In the genomic region with DNA sequence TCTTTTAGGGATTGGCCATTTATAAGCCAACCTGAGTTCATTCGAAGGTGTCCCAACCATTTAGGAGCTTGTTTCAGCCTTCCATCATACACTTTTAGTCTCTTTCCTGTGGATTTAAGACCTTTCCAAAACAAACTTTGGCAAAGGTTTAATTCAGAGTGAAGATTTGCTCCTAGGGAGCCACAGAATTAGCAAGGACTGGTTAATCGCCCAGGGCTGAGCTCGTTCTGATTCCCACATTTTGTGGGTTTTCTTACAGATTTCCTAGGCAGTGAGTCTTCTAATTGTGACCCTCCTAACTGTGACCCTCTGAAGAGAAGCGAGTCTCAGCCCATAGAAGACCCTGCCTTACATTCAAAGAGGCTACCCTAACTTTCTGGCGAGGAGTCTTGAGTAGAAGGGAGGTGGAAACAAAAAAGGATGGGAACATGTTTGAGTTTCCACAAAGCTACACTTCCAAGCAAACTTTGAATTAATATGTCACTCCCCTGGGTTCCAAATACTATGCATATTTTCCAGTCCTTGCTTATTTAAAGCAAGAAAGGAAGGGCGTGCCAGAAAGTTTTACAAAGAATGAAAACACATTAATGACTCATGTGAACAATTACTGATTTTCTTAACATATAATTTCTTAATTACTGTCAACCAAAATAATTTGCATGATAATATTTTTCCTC, we compare ENCODE assay signal across 11 cellular contexts.
A peak's percentile ranks its signal among the peaks of the same experiment; 100 is the strongest.
DNase-seq lines count a peak whose midpoint lies in the region; ATAC-seq and TF ChIP-seq lines count a peak whose summit lies in the region.
"Had no signal": no experiment of that assay in that cellular context is flagged by ENCODE, and none has a peak within 500 bp of the region (broad histone marks: within the 10 kb centered on the region; RNA-seq: fewer than 3 reads in every experiment).

No MANE protein-coding gene starts in this region.

- no peak for TF ChIP-seq CTCF in heart left ventricle (IDR thresholded peaks at IDR 0.05)
- no peak for TF ChIP-seq CTCF in ascending aorta (IDR thresholded peaks at IDR 0.05)
- TF ChIP-seq CTCF in lung (IDR thresholded peaks at IDR 0.05; ENCODE audit: control extremely low read depth, extremely low read depth): no peak
- no peak for TF ChIP-seq CTCF in upper lobe of right lung (IDR thresholded peaks at IDR 0.05)

- H3K9me3 Mint-ChIP-seq in immature natural killer cell: no peaks in the 10 kb centered on the region
- H3K9me3 Mint-ChIP-seq in effector memory CD8-positive, alpha-beta T cell: no peaks in the 10 kb centered on the region
- H3K9me3 Mint-ChIP-seq: CD8-positive, alpha-beta memory T cell had no signal

- H3K9me3 ChIP-seq in heart left ventricle (peaks cover 0 to 7% (median 0%) of the 10 kb centered on the region in 12 donors), ascending aorta (peaks cover 0 to 7% of the 10 kb centered on the region in 2 donors), lung (ENCODE audit: control insufficient read depth in 2 of 2, insufficient read depth in 1 of 2, low read length in 1 of 2) (no peaks in the 10 kb centered on the region), upper lobe of right lung (no peaks in the 10 kb centered on the region)

- no peaks in the 10 kb centered on the region for H3K36me3 Mint-ChIP-seq in immature natural killer cell
- no peaks in the 10 kb centered on the region for H3K36me3 Mint-ChIP-seq in effector memory CD8-positive, alpha-beta T cell (ENCODE audit: insufficient read depth)

- H3K27me3 ChIP-seq in heart left ventricle (no peaks in the 10 kb centered on the region), ascending aorta (no peaks in the 10 kb centered on the region), lung (ENCODE audit: control insufficient read depth, insufficient read depth) (no peaks in the 10 kb centered on the region), upper lobe of right lung (no peaks in the 10 kb centered on the region)

- H3K4me3 ChIP-seq in heart left ventricle (no peak overlapping the region), ascending aorta (peak overlapping the region; percentile 12 to 33), lung (no peak overlapping the region), upper lobe of right lung (no peak overlapping the region)
- H3K4me3 ChIP-seq: PC-9 had no signal

- no peak for TF ChIP-seq POLR2A in heart left ventricle (IDR thresholded peaks at IDR 0.05)

- H3K4me3 Mint-ChIP-seq in immature natural killer cell: no peak overlapping the region
- H3K4me3 Mint-ChIP-seq in effector memory CD8-positive, alpha-beta T cell: peak overlapping the region in 1 of 2 donors; percentile 13

- 64 to 74% (median 67%) methylated on average over 6 of the region's 6 CpGs for WGBS in heart left ventricle, 4 donors
- WGBS in lung, 2 donors: 83 to 90% methylated on average over 6 of the region's 6 CpGs

- peaks cover 27 to 51% of the 10 kb centered on the region in 2 donors for H3K4me1 Mint-ChIP-seq in immature natural killer cell
- peaks cover 15 to 47% of the 10 kb centered on the region in 2 donors for H3K4me1 Mint-ChIP-seq in effector memory CD8-positive, alpha-beta T cell (ENCODE audit: low read depth in 2 of 2)

- intact Hi-C loops in heart left ventricle (cut with DNase I): loop anchor here in 1 of 10 donors (5.0 kb wide), 1 partner anchor 118 kb away; the partner anchor contains the start of gene ARID5B
- intact Hi-C loops in Right ventricle myocardium inferior (cut with DNase I): loop anchor here (2.0 kb wide), 1 partner anchor 119 kb away; the partner anchor contains the start of gene ARID5B
- intact Hi-C loops in ascending aorta (cut with DNase I): loop anchor here (2.0 kb wide), 2 partner anchors 17 to 27 kb away; no protein-coding TSS in a partner anchor
- intact Hi-C loops in upper lobe of right lung (cut with DNase I): no loop called here

- ATAC-seq in heart left ventricle (peak in 1 of 4 donors; percentile 26), Right ventricle myocardium inferior (no peak), lung (ENCODE audit: insufficient read depth, low FRiP score) (no peak), upper lobe of right lung (no peak)
- no peak for ATAC-seq in effector memory CD8-positive, alpha-beta T cell (replicated peaks)

- peaks cover 0 to 80% (median 39%) of the 10 kb centered on the region in 12 donors for H3K4me1 ChIP-seq in heart left ventricle
- peaks cover 16 to 42% of the 10 kb centered on the region in 2 donors for H3K4me1 ChIP-seq in ascending aorta
- H3K4me1 ChIP-seq in lung (ENCODE audit: control insufficient read depth in 2 of 2, insufficient read depth in 2 of 2, low read length in 2 of 2): peaks cover 4 to 22% of the 10 kb centered on the region in 2 donors
- peaks cover 57% of the 10 kb centered on the region for H3K4me1 ChIP-seq in upper lobe of right lung

- no peak for DNase-seq in heart left ventricle
- DNase-seq in Right ventricle myocardium inferior (ENCODE audit: missing footprints): no peak
- no peak for DNase-seq in ascending aorta (ENCODE audit: low spot score in 2 of 2)
- no peak for DNase-seq in lung (ENCODE audit: low spot score)
- no peak for DNase-seq in upper lobe of right lung
- DNase-seq in SKM-1 (lab: John Stamatoyannopoulos, UW; ENCODE audit: unreplicated experiment): no peak
- DNase-seq in immature natural killer cell: no peak
- DNase-seq in effector memory CD8-positive, alpha-beta T cell: no peak
- DNase-seq: CD8-positive, alpha-beta memory T cell; Kasumi-1; PC-9 had no signal

- H3K27ac Mint-ChIP-seq in immature natural killer cell: no peak overlapping the region
- H3K27ac Mint-ChIP-seq in effector memory CD8-positive, alpha-beta T cell: no peak overlapping the region

- H3K36me3 ChIP-seq in heart left ventricle (no peaks in the 10 kb centered on the region), ascending aorta (no peaks in the 10 kb centered on the region), lung (ENCODE audit: control insufficient read depth in 2 of 2, insufficient read depth in 2 of 2, low read length in 2 of 2) (no peaks in the 10 kb centered on the region), upper lobe of right lung (no peaks in the 10 kb centered on the region)

- peaks cover 0 to 2% (median 0%) of the 10 kb centered on the region in 3 donors for H3K27me3 Mint-ChIP-seq in immature natural killer cell (ENCODE audit: low read depth in 3 of 3)
- no peaks in the 10 kb centered on the region for H3K27me3 Mint-ChIP-seq in effector memory CD8-positive, alpha-beta T cell
- H3K27me3 Mint-ChIP-seq: CD8-positive, alpha-beta memory T cell had no signal

- peak overlapping the region; percentile 26 to 85 (median 64) for H3K27ac ChIP-seq in heart left ventricle
- H3K27ac ChIP-seq in ascending aorta: peak overlapping the region; percentile 88 to 91
- H3K27ac ChIP-seq in lung (ENCODE audit: low read depth in 1 of 2, low read length in 1 of 2): peak overlapping the region; percentile 17 to 31
- H3K27ac ChIP-seq in upper lobe of right lung: peak overlapping the region; percentile 33
- H3K27ac ChIP-seq: PC-9 had no signal

Comparison
In these comparisons a context has a peak if more than half of its experiments do, and no peak if none do; other contexts are left out.
1. H3K27ac ChIP-seq: peak in every context shown above with its lines; median percentile 90 in ascending aorta; 64 in heart left ventricle; 33 in upper lobe of right lung; 24 in lung.
2. H3K4me3 ChIP-seq: peak in ascending aorta (2 of 2); none in heart left ventricle (0 of 12), lung (single experiment) and upper lobe of right lung (single experiment).